In the genomic region with DNA sequence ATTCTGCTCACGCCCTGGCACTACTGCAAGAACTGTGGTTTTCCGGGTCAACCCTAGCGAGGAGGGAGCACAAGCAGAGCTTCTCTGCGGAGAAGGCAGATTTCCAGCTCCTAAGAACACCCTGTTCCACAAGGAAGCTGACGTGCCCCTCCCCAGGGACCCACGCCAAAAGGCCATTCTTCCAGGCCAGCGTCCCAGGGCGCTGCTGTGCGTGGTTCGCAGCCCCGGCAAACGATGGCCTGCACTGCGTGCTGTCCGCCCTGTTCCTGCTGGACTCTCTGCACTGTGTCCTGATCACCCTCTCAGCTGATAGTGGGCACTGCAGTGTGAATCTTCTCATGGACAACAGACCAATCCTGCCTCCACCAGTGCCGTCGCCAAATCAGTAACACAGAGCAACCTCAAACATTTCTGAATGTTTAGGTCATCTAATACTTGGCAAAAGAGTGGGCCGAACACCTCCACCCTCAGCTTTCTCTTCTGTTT, we compare ENCODE assay signal across 12 cellular contexts. TPM values are rescaled to one million over a fixed set of nuclear protein-coding genes. Genes with fewer than 3 reads are reported as not detected.
DNase-seq lines count a peak whose midpoint lies in the region; ATAC-seq, FAIRE-seq and TF ChIP-seq lines count a peak whose summit lies in the region.
"Had no signal": no experiment of that assay in that cellular context is flagged by ENCODE, and none has a peak within 500 bp of the region (broad histone marks: within the 10 kb centered on the region; RNA-seq: fewer than 3 reads in every experiment).

No MANE protein-coding gene starts in this region.

- DNase-seq in HCEC 1CT (peak; percentile 70), caudate nucleus (lab: John Stamatoyannopoulos, UW) (peak in 20 of 61 donors; percentile 8 to 64 (median 42)), keratinocyte (ENCODE audit: low read depth, low spot score) (no peak), NCI-H526 (lab: John Stamatoyannopoulos, UW) (no peak), thyroid gland (no peak)
- DNase-seq: activated B cell treated with CpG ODN at 0.5 μM for 24 hours, DND-41, NCI-H345 had no signal

- no peak for TF ChIP-seq POLR2A in thyroid gland (IDR thresholded peaks at IDR 0.05)

- H4K20me1 ChIP-seq in keratinocyte (ENCODE audit: control insufficient read depth, extremely low read depth, insufficient read depth, low read length) = no peaks in the 10 kb centered on the region

- H3K9me3 ChIP-seq in keratinocyte (ENCODE audit: control insufficient read depth, low read depth, low read length) (no peaks in the 10 kb centered on the region), skeletal muscle tissue (ENCODE audit: control insufficient read depth in 3 of 3, low read length in 3 of 3) (no peaks in the 10 kb centered on the region), thyroid gland (no peaks in the 10 kb centered on the region)

- H3K9ac ChIP-seq in keratinocyte (ENCODE audit: control insufficient read depth, extremely low read depth, insufficient read depth, low read length) = peak overlapping the region; percentile 24
- H3K9ac ChIP-seq in skeletal muscle tissue (ENCODE audit: low read depth in 1 of 3, low read length in 3 of 3) = peak overlapping the region; percentile 46 to 85 (median 85)

- H3K9me1 ChIP-seq in keratinocyte (ENCODE audit: control insufficient read depth, extremely low read depth, insufficient read depth, low read length) = no peaks in the 10 kb centered on the region

- TF ChIP-seq CTCF in keratinocyte (optimal IDR thresholded peaks at IDR 0.05 in 1 of 3, IDR thresholded peaks at IDR 0.05 in 1 of 3, conservative IDR thresholded peaks at IDR 0.05 in 1 of 3; ENCODE audit: extremely low read depth in 1 of 3, insufficient read depth in 2 of 3, low read length in 3 of 3) = no peak
- TF ChIP-seq CTCF in thyroid gland (IDR thresholded peaks at IDR 0.05) = no peak

- dilution Hi-C loops in keratinocyte (cut with MboI; ENCODE audit: extremely low pct_ligation_motif_present, low sequenced_read_pairs) = no loop called here

- ATAC-seq in HG02763 (IDR thresholded peaks at IDR 0.05; ENCODE audit: unreplicated experiment) (no peak), GM21360 (IDR thresholded peaks at IDR 0.05; ENCODE audit: unreplicated experiment) (no peak)

- intact Hi-C loops in thyroid gland (cut with DNase I) = no loop called here

- H3K27ac ChIP-seq in caudate nucleus (ENCODE audit: low read depth, low read length) (peak overlapping the region; percentile 38), keratinocyte (ENCODE audit: control insufficient read depth, insufficient read depth, low read length) (no peak overlapping the region), skeletal muscle tissue (ENCODE audit: low read depth, low read length) (peak overlapping the region; percentile 90), thyroid gland (no peak overlapping the region)

- peaks cover 8 to 22% of the 10 kb centered on the region in 2 experiments for H3K36me3 ChIP-seq in keratinocyte (ENCODE audit: control insufficient read depth in 2 of 2, extremely low read depth in 1 of 2, insufficient read depth in 2 of 2, low read length in 2 of 2)
- H3K36me3 ChIP-seq in skeletal muscle tissue (ENCODE audit: control insufficient read depth in 3 of 3, insufficient read depth in 3 of 3, low read length in 3 of 3) = peaks cover 36 to 50% (median 37%) of the 10 kb centered on the region in 3 donors
- H3K36me3 ChIP-seq in thyroid gland = peaks cover 46% of the 10 kb centered on the region in 2 donors

- H3K4me3 ChIP-seq in keratinocyte (ENCODE audit: control insufficient read depth in 2 of 3, extremely low read depth in 1 of 3, insufficient read depth in 2 of 3, low read depth in 1 of 3, low read length in 3 of 3) (no peak overlapping the region), skeletal muscle tissue (ENCODE audit: low read length in 3 of 3) (peak overlapping the region in 2 of 3 donors; percentile 28 to 46), thyroid gland (replicated peaks in 1 of 3) (no peak overlapping the region)

- H3K79me2 ChIP-seq in keratinocyte (ENCODE audit: control insufficient read depth, insufficient read depth, low read length) = no peaks in the 10 kb centered on the region

- 91 to 93% methylated on average over 4 to 16 of the region's 17 CpGs for WGBS in thyroid gland, 2 donors

- H3K27me3 ChIP-seq in keratinocyte (ENCODE audit: control insufficient read depth, extremely low read depth, insufficient read depth, low read length) (no peaks in the 10 kb centered on the region), skeletal muscle tissue (ENCODE audit: control insufficient read depth in 3 of 3, insufficient read depth in 3 of 3, low read length in 3 of 3) (no peaks in the 10 kb centered on the region), thyroid gland (no peaks in the 10 kb centered on the region)

- H3K4me1 ChIP-seq in keratinocyte (ENCODE audit: control insufficient read depth, extremely low read depth, insufficient read depth, low read length) (peaks cover 13% of the 10 kb centered on the region), skeletal muscle tissue (ENCODE audit: control insufficient read depth in 3 of 3, insufficient read depth in 3 of 3, low read length in 3 of 3) (peaks cover 50 to 55% (median 51%) of the 10 kb centered on the region in 3 donors), thyroid gland (no peaks in the 10 kb centered on the region)

- FAIRE-seq in keratinocyte (lab: Jason Lieb, UNC) = peak; percentile 85
- FAIRE-seq: colon had no signal

- peak overlapping the region; percentile 37 for H3K4me2 ChIP-seq in keratinocyte (ENCODE audit: control insufficient read depth, extremely low read depth, insufficient read depth, low read depth, low read length)

- peak overlapping the region; percentile 34 for H2AFZ ChIP-seq in keratinocyte (ENCODE audit: control insufficient read depth, low read length)

RNA-seq across cellular contexts. Expression of gene ADI1, which starts 49.1 kb away (rescaled TPM):
- 29.0 to 47.4 TPM (median 38.5 TPM) in 3 replicates for polyA plus RNA-seq in keratinocyte
- polyA plus RNA-seq in keratinocyte (2011; ENCODE audit: low read depth) = 16.0 TPM
- polyA plus RNA-seq in keratinocyte (2011; cell fraction: cytosol; rRNA removed) = 40.7 and 54.0 TPM in 2 replicates
- polyA plus RNA-seq in keratinocyte (2011; cell fraction: nucleus; rRNA removed) = 33.8 and 36.7 TPM in 2 replicates
- 34.7 and 40.1 TPM in 2 replicates for polyA plus RNA-seq in keratinocyte (2012; ENCODE audit: low replicate concordance)
- polyA minus RNA-seq in keratinocyte = 9.5 to 22.1 TPM (median 19.0 TPM) in 3 replicates
- polyA minus RNA-seq in keratinocyte (2011; cell fraction: cytosol; rRNA and poly(A)+ RNA removed) = 30.3 TPM
- polyA minus RNA-seq in keratinocyte (2011; cell fraction: nucleus; rRNA and poly(A)+ RNA removed) = 6.9 and 9.8 TPM in 2 replicates
- 38.1 TPM for total RNA-seq in skeletal muscle tissue
- 10 to 100 TPM; 35.9 to 65.1 (median 59.2) TPM for total RNA-seq in thyroid gland

Comparison
In these comparisons a context has a peak if more than half of its experiments do, and no peak if none do; other contexts are left out.
1. H3K27ac ChIP-seq: peak in caudate nucleus (single experiment) and skeletal muscle tissue (single experiment); none in keratinocyte (single experiment) and thyroid gland (0 of 3).
2. H3K4me3 ChIP-seq: peak in skeletal muscle tissue (2 of 3); none in keratinocyte (0 of 3) and thyroid gland (0 of 3).